ENCODE assay signal across 7 cellular contexts in the genomic region with DNA sequence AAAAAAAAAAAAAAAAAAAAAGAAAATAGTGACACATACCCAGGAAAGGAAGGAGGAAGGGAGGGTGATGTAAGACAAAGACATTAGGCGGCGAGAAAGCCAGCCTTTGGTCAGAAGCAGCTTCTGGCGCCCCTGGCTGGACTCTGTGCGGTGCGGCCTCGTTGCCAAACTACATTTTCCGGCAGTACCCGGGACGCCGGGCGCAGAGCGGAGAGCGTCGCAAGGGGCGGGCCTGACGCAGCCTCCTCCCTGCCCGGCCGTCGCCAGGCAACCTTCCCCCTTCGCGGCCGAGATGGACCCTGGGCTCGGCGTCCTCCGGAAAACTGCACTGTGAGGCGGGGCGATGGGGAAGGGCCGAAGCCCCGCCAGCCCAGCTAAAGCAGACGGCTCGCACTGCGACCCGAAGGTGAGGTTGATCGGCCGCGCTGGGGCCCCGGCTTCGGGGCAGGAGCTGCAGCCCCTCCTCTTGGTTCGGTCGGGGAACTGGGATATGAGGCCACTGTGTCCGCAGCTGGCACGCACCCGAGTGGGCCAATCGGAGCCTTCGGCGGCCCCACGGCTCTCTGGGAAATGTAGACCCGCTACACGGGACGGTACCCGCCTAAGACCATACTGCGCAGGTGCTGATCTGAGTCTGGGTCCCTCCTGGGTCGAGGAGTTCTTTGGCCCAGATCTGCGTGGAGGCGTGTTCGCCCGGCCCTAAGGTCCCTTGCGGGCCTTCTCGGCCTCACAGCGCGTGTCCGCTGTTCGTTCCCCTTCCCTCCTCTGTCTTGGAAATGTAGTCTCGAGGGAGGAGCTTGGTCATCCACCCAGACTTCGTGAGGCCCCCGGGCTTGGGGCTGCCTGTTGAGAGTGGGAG.
DNase-seq lines count a peak whose midpoint lies in the region; ATAC-seq lines count a peak whose summit lies in the region.

No MANE protein-coding gene starts in this region.

- peak overlapping the region; percentile 95 for H3K27ac ChIP-seq in layer of hippocampus (ENCODE audit: low read depth, low read length)

- peak; percentile 46 for ATAC-seq in GM18907 (IDR thresholded peaks at IDR 0.05; ENCODE audit: unreplicated experiment)
- ATAC-seq in HG03103 (IDR thresholded peaks at IDR 0.05; ENCODE audit: low read depth, unreplicated experiment): peak; percentile 32

- H3K36me3 Mint-ChIP-seq in T-helper 2 cell treated with Interferon-gamma antibody and Interleukin-4, amounts not matched to agents 5 μg/mL and 100 μg/mL, for 36 hours (ENCODE audit: low read depth): peaks cover 5% of the 10 kb centered on the region

- H3K27me3 Mint-ChIP-seq in T-helper 2 cell treated with Interferon-gamma antibody and Interleukin-4, amounts not matched to agents 5 μg/mL and 100 μg/mL, for 36 hours (ENCODE audit: low read depth): no peaks in the 10 kb centered on the region

- H3K27ac Mint-ChIP-seq in T-helper 2 cell treated with Interferon-gamma antibody and Interleukin-4, amounts not matched to agents 5 μg/mL and 100 μg/mL, for 36 hours: peak overlapping the region; percentile 87

- DNase-seq in T-helper 2 cell treated with Interferon-gamma antibody and Interleukin-4, amounts not matched to agents 5 μg/mL and 100 μg/mL, for 36 hours (ENCODE audit: low spot score): peak; percentile 85
- peak; percentile 75 for DNase-seq in central memory CD4-positive, alpha-beta T cell
- DNase-seq in stimulated activated CD4-positive, alpha-beta T cell treated with anti-CD3 and anti-CD28 coated beads, Interleukin-2, amount 100 ng/mL, for 4 hours (ENCODE audit: low read depth): peak; percentile 61
- DNase-seq in DMS53 treated with DMSO at 0.1 percent for 48 hours (lab: John Stamatoyannopoulos, UW; ENCODE audit: unreplicated experiment): no peak

- no peaks in the 10 kb centered on the region for H3K9me3 Mint-ChIP-seq in T-helper 2 cell treated with Interferon-gamma antibody and Interleukin-4, amounts not matched to agents 5 μg/mL and 100 μg/mL, for 36 hours

- peak overlapping the region; percentile 97 for H3K4me3 Mint-ChIP-seq in T-helper 2 cell treated with Interferon-gamma antibody and Interleukin-4, amounts not matched to agents 5 μg/mL and 100 μg/mL, for 36 hours

- no peaks in the 10 kb centered on the region for H3K27me3 ChIP-seq in layer of hippocampus (ENCODE audit: control insufficient read depth, insufficient read depth, low read length)

- peaks cover 36% of the 10 kb centered on the region for H3K4me1 Mint-ChIP-seq in T-helper 2 cell treated with Interferon-gamma antibody and Interleukin-4, amounts not matched to agents 5 μg/mL and 100 μg/mL, for 36 hours (ENCODE audit: low read depth)
